In the genomic region with DNA sequence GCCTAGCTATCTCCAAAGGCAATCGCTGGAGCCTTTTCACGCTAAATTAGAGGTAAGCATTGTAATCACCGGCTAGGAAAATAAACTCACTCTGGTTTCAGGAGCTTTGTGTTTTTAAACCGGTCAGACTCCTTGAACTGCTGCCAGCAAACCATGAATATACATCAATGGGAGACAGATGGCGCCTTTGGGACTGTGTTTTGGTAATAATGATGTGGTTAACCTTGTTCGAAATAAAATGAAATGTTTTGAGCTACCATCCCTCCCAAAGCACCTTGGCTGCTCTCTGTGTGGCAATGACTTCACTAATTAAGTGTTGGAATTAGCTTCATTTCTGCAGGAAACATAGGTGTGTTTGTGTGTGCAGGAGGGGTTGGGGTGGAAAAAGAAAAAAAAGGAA, we compare ENCODE assay signal across 9 cellular contexts.
DNase-seq lines count a peak whose midpoint lies in the region; ATAC-seq lines count a peak whose summit lies in the region.
"Had no signal": no experiment of that assay in that cellular context is flagged by ENCODE, and none has a peak within 500 bp of the region (broad histone marks: within the 10 kb centered on the region; RNA-seq: fewer than 3 reads in every experiment).

No MANE protein-coding gene starts in this region.

- ATAC-seq in left colon (peak; percentile 58), GM18907 (IDR thresholded peaks at IDR 0.05; ENCODE audit: unreplicated experiment) (no peak), GM21619 (IDR thresholded peaks at IDR 0.05; ENCODE audit: unreplicated experiment) (no peak), esophagus mucosa (no peak)

- intact Hi-C loops in left colon (cut with DNase I, micrococcal nuclease) = no loop called here

- peak; percentile 5 for DNase-seq in EL
- peak; percentile 99 for DNase-seq in NCI-H2081 treated with DMSO at 0.1 percent for 48 hours (lab: John Stamatoyannopoulos, UW)
- peak; percentile 11 for DNase-seq in SW480 (ENCODE audit: low spot score)
- DNase-seq in left colon = peak in 1 of 2 donors; percentile 24
- DNase-seq in midbrain (lab: John Stamatoyannopoulos, UW) = no peak
- DNase-seq: activated CD8-positive, alpha-beta memory T cell treated with anti-CD3 and anti-CD28 coated beads for 24 hours had no signal
